In the genomic region with DNA sequence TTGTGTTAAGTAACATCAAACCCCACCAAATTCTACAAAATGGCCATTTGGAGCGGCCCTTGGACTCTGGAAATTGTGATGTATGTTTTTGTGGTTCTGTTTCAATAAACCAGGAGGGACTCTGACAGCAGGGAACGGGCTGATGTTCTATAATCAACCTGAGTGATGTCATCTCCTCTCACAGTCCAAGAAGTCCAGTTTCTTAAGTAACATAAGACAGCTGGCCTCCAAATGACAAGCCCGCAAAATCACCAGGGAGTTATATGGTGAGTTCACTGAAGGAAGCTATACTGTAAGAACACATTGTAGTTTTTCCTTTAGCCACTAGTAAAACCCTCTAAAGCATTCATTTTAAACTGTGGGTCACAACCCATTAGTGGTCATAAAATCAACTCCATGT, we compare ENCODE assay signal across 1 cellular context.
TF ChIP-seq lines count a peak whose summit lies in the region.

No MANE protein-coding gene starts in this region.

TF ChIP-seq in HEK293, 187 proteins besides CTCF, POLR2A, EP300 and RAD21 (continued from another document):
- TF ChIP-seq, protein P1, sequence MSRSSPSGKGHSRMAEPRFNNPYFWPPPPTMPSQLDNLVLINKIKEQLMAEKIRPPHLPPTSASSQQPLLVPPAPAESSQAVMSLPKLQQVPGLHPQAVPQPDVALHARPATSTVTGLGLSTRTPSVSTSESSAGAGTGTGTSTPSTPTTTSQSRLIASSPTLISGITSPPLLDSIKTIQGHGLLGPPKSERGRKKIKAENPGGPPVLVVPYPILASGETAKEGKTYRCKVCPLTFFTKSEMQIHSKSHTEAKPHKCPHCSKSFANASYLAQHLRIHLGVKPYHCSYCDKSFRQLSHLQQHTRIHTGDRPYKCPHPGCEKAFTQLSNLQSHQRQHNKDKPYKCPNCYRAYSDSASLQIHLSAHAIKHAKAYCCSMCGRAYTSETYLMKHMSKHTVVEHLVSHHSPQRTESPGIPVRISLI (tag by site-specific recombination; IDR thresholded peaks at IDR 0.05): no peak
- TF ChIP-seq FEZF1 (tag by site-specific recombination; IDR thresholded peaks at IDR 0.05): peak; percentile 29; the same call in 1 of the 2 replicates
- TF ChIP-seq, protein P2, sequence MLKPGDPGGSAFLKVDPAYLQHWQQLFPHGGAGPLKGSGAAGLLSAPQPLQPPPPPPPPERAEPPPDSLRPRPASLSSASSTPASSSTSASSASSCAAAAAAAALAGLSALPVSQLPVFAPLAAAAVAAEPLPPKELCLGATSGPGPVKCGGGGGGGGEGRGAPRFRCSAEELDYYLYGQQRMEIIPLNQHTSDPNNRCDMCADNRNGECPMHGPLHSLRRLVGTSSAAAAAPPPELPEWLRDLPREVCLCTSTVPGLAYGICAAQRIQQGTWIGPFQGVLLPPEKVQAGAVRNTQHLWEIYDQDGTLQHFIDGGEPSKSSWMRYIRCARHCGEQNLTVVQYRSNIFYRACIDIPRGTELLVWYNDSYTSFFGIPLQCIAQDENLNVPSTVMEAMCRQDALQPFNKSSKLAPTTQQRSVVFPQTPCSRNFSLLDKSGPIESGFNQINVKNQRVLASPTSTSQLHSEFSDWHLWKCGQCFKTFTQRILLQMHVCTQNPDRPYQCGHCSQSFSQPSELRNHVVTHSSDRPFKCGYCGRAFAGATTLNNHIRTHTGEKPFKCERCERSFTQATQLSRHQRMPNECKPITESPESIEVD (tag by site-specific recombination; IDR thresholded peaks at IDR 0.05): 0 out of 2 replicates have a peak, but pooled peaks have one; percentile 7
- no peak for TF ChIP-seq ZSCAN30 (tag by site-specific recombination; IDR thresholded peaks at IDR 0.05)
- no peak for TF ChIP-seq ZNF146 (tag by site-specific recombination; IDR thresholded peaks at IDR 0.05)
- no peak for TF ChIP-seq SCRT2 (tag by site-specific recombination; IDR thresholded peaks at IDR 0.05)
